13 cellular contexts compared by ENCODE assay signal in the genomic region with DNA sequence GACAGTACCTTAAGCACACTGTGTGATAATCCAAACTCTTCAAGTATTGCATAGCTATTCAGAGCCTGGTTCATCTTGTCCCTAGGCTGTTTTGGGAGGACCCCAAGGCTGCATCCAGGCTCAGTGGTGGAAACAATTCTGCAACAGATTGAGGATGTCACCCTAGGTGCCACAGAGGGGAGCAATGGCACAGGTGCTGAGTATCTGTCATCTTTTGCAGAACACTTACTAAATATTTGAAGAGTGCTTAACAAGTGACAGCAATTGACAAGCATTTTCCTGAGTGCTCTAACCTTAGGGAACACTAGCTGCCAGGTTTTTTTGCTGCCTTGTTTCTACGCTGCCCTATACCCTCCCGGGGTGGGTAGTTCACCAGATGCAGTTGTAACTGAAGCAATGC. TPM values are rescaled to one million over a fixed set of nuclear protein-coding genes. Genes with fewer than 3 reads are reported as not detected.
DNase-seq lines count a peak whose midpoint lies in the region; ATAC-seq and TF ChIP-seq lines count a peak whose summit lies in the region.
"Had no signal": no experiment of that assay in that cellular context is flagged by ENCODE, and none has a peak within 500 bp of the region (broad histone marks: within the 10 kb centered on the region; RNA-seq: fewer than 3 reads in every experiment).

No MANE protein-coding gene starts in this region.

- no peak for DNase-seq in T-helper 1 cell
- no peak for DNase-seq in NB4 (ENCODE audit: low read depth)
- DNase-seq in dorsolateral prefrontal cortex = no peak
- DNase-seq: ACHN, HCEC 1CT, NCI-H1092 treated with DMSO at 0.1 percent for 48 hours had no signal

- H3K36me3 Mint-ChIP-seq in T-helper 1 cell treated with Interleukin-12 subunit alpha and Interleukin-12 subunit beta and Interleukin-4 antibody, amounts not matched to agents 30 μg/mL and 1 μg/mL, for 36 hours (ENCODE audit: low read depth) = peaks cover 44% of the 10 kb centered on the region
- H3K36me3 Mint-ChIP-seq: type B pancreatic cell had no signal

- H3K4me3 ChIP-seq in NB4 (ENCODE audit: low read depth, low read length) (peak overlapping the region; percentile 71), dorsolateral prefrontal cortex (peak overlapping the region in 1 of 59 donors; percentile 19), skin epidermis (peak overlapping the region in 3 of 7 experiments; percentile 19 to 42 (median 36))

- peak overlapping the region; percentile 98 for H3K4me3 Mint-ChIP-seq in T-helper 1 cell treated with Interleukin-12 subunit alpha and Interleukin-12 subunit beta and Interleukin-4 antibody, amounts not matched to agents 30 μg/mL and 1 μg/mL, for 36 hours
- H3K4me3 Mint-ChIP-seq: type B pancreatic cell had no signal

- no peaks in the 10 kb centered on the region for H3K27me3 ChIP-seq in dorsolateral prefrontal cortex

- H3K27ac ChIP-seq in dorsolateral prefrontal cortex (peak overlapping the region in 31 of 59 donors; percentile 3 to 85 (median 38)), skin epidermis (peak overlapping the region in 20 of 21 experiments; percentile 16 to 98 (median 81))

- H3K9me3 Mint-ChIP-seq in T-helper 1 cell treated with Interleukin-12 subunit alpha and Interleukin-12 subunit beta and Interleukin-4 antibody, amounts not matched to agents 30 μg/mL and 1 μg/mL, for 36 hours = no peaks in the 10 kb centered on the region
- H3K9me3 Mint-ChIP-seq: type B pancreatic cell had no signal

- no peaks in the 10 kb centered on the region for H3K27me3 Mint-ChIP-seq in T-helper 1 cell treated with Interleukin-12 subunit alpha and Interleukin-12 subunit beta and Interleukin-4 antibody, amounts not matched to agents 30 μg/mL and 1 μg/mL, for 36 hours (ENCODE audit: low read depth)

- intact Hi-C loops in dorsolateral prefrontal cortex (cut with DNase I) = no loop called here

- H3K4me1 Mint-ChIP-seq in T-helper 1 cell treated with Interleukin-12 subunit alpha and Interleukin-12 subunit beta and Interleukin-4 antibody, amounts not matched to agents 30 μg/mL and 1 μg/mL, for 36 hours (ENCODE audit: low read depth) = peaks cover 61% of the 10 kb centered on the region

- peak overlapping the region; percentile 94 for H3K27ac Mint-ChIP-seq in T-helper 1 cell treated with Interleukin-12 subunit alpha and Interleukin-12 subunit beta and Interleukin-4 antibody, amounts not matched to agents 30 μg/mL and 1 μg/mL, for 36 hours
- H3K27ac Mint-ChIP-seq: type B pancreatic cell had no signal

- TF ChIP-seq POLR2A in NB4 (IDR thresholded peaks at IDR 0.05; ENCODE audit: extremely low read depth, insufficient read length) = no peak

- ATAC-seq in HG02588 (IDR thresholded peaks at IDR 0.05; ENCODE audit: unreplicated experiment) (no peak), HG03095 (IDR thresholded peaks at IDR 0.05; ENCODE audit: unreplicated experiment) (no peak), HG03469 (IDR thresholded peaks at IDR 0.05; ENCODE audit: unreplicated experiment) (no peak)

- TF ChIP-seq CTCF in NB4 (IDR thresholded peaks at IDR 0.05; ENCODE audit: low read depth, low read length) (no peak), dorsolateral prefrontal cortex (IDR thresholded peaks at IDR 0.05 in 54 of 56, conservative IDR thresholded peaks at IDR 0.05 in 2 of 56; ENCODE audit: low read depth in 1 of 56, partially characterized antibody in 56 of 56) (no peak)

RNA-seq across cellular contexts. Expression of gene STARD5, which starts 27.7 kb away (rescaled TPM):
- total RNA-seq in dorsolateral prefrontal cortex = 10 to 100 TPM in 53 of 120 experiments, 1 to 10 TPM in 67; 4.8 to 16.1 (median 9.5) TPM
- total RNA-seq: G401 had no signal
